ENCODE assay signal across 8 cellular contexts in genomic region chr2:195659114-195659513, GRCh38. TPM values are rescaled to one million over a fixed set of nuclear protein-coding genes. Genes with fewer than 3 reads are reported as not detected.
DNase-seq lines count a peak whose midpoint lies in the region; ATAC-seq and TF ChIP-seq lines count a peak whose summit lies in the region.

No MANE protein-coding gene starts in this region.

- H3K9ac ChIP-seq in fibroblast of lung (ENCODE audit: insufficient read depth, low read length): peak overlapping the region; percentile 1

- H3K79me2 ChIP-seq in fibroblast of lung (ENCODE audit: control insufficient read depth, insufficient read depth, low read length): peaks cover 53% of the 10 kb centered on the region

- H3K4me3 ChIP-seq in left ventricle myocardium inferior (peak overlapping the region; percentile 98), fibroblast of lung (replicated peaks in 1 of 4; ENCODE audit: control extremely low read depth in 1 of 4, insufficient read depth in 1 of 4, low read depth in 3 of 4, low read length in 4 of 4) (peak overlapping the region; percentile 65 to 95 (median 75))

- H3K27me3 Mint-ChIP-seq in T-helper 17 cell: no peaks in the 10 kb centered on the region
- no peaks in the 10 kb centered on the region for H3K27me3 Mint-ChIP-seq in stimulated activated memory B cell treated with anti-CD40 and anti-IgM and Interleukin-4, amounts not matched to agents 10 μg/mL and 1 μg/mL and 100 μg/mL, for 72 hours

- H4K20me1 ChIP-seq in fibroblast of lung (ENCODE audit: control insufficient read depth, extremely low read depth, insufficient read depth, low read length): no peaks in the 10 kb centered on the region

- H3K27ac Mint-ChIP-seq in T-helper 17 cell: peak overlapping the region; percentile 99
- H3K27ac Mint-ChIP-seq in stimulated activated memory B cell treated with anti-CD40 and anti-IgM and Interleukin-4, amounts not matched to agents 10 μg/mL and 1 μg/mL and 100 μg/mL, for 72 hours: peak overlapping the region; percentile 96

- H3K4me3 Mint-ChIP-seq in T-helper 17 cell: peak overlapping the region; percentile 98
- peak overlapping the region; percentile 86 for H3K4me3 Mint-ChIP-seq in stimulated activated memory B cell treated with anti-CD40 and anti-IgM and Interleukin-4, amounts not matched to agents 10 μg/mL and 1 μg/mL and 100 μg/mL, for 72 hours

- ATAC-seq in left cardiac atrium (no peak), T-helper 17 cell (peak; percentile 41), HG02981 (IDR thresholded peaks at IDR 0.05; ENCODE audit: unreplicated experiment) (no peak)
- ATAC-seq in stimulated activated memory B cell treated with anti-CD40 and anti-IgM and Interleukin-4, amounts not matched to agents 10 μg/mL and 1 μg/mL and 100 μg/mL, for 72 hours: no peak

- DNase-seq in left ventricle myocardium inferior (no peak), left cardiac atrium (no peak), T-helper 17 cell (no peak), fibroblast of lung (ENCODE audit: low read depth in 2 of 2) (peak; percentile 36), NCI-H2107 treated with DMSO at 0.1 percent for 48 hours (lab: John Stamatoyannopoulos, UW; ENCODE audit: unreplicated experiment) (no peak)
- no peak for DNase-seq in activated effector memory CD4-positive, alpha-beta T cell treated with Interleukin-2 at 50 U/mL for 16 hours

- H3K4me1 ChIP-seq in left ventricle myocardium inferior (peaks cover 45% of the 10 kb centered on the region), fibroblast of lung (ENCODE audit: control insufficient read depth, extremely low read depth, insufficient read depth, low read length) (peaks cover 12% of the 10 kb centered on the region)

- H3K36me3 ChIP-seq in left ventricle myocardium inferior (no peaks in the 10 kb centered on the region), fibroblast of lung (ENCODE audit: control insufficient read depth, insufficient read depth, low read length) (no peaks in the 10 kb centered on the region)

- H3K27me3 ChIP-seq in left ventricle myocardium inferior (ENCODE audit: low read depth) (no peaks in the 10 kb centered on the region), fibroblast of lung (ENCODE audit: control insufficient read depth, insufficient read depth, low read length) (no peaks in the 10 kb centered on the region)

- peak overlapping the region; percentile 99 for H3K27ac ChIP-seq in left ventricle myocardium inferior (replicated peaks)
- H3K27ac ChIP-seq in fibroblast of lung (ENCODE audit: insufficient read depth, low read length): peak overlapping the region; percentile 46

- H3K36me3 Mint-ChIP-seq in T-helper 17 cell (ENCODE audit: low read depth): peaks cover 4% of the 10 kb centered on the region
- peaks cover 5% of the 10 kb centered on the region for H3K36me3 Mint-ChIP-seq in stimulated activated memory B cell treated with anti-CD40 and anti-IgM and Interleukin-4, amounts not matched to agents 10 μg/mL and 1 μg/mL and 100 μg/mL, for 72 hours

- peak overlapping the region; percentile 92 for H3K4me2 ChIP-seq in fibroblast of lung (ENCODE audit: extremely low read depth, insufficient read depth, low read length)

- peaks cover 37% of the 10 kb centered on the region for H3K4me1 Mint-ChIP-seq in T-helper 17 cell
- peaks cover 38% of the 10 kb centered on the region for H3K4me1 Mint-ChIP-seq in stimulated activated memory B cell treated with anti-CD40 and anti-IgM and Interleukin-4, amounts not matched to agents 10 μg/mL and 1 μg/mL and 100 μg/mL, for 72 hours

- TF ChIP-seq CTCF in left ventricle myocardium inferior (IDR thresholded peaks at IDR 0.05; ENCODE audit: borderline replicate concordance): no peak
- no peak for TF ChIP-seq CTCF in fibroblast of lung (conservative IDR thresholded peaks at IDR 0.05 in 1 of 2, IDR thresholded peaks at IDR 0.05 in 1 of 2; ENCODE audit: low read depth in 1 of 2, low read length in 2 of 2)

- H3K9me3 ChIP-seq in left ventricle myocardium inferior (replicated peaks): no peaks in the 10 kb centered on the region
- H3K9me3 ChIP-seq in T-helper 17 cell (ENCODE audit: control insufficient read depth, low read length, poor library complexity, severe bottlenecking): no peaks in the 10 kb centered on the region
- no peaks in the 10 kb centered on the region for H3K9me3 ChIP-seq in fibroblast of lung (ENCODE audit: control insufficient read depth, insufficient read depth, low read depth, low read length)

- H3K9me3 Mint-ChIP-seq in stimulated activated memory B cell treated with anti-CD40 and anti-IgM and Interleukin-4, amounts not matched to agents 10 μg/mL and 1 μg/mL and 100 μg/mL, for 72 hours: no peaks in the 10 kb centered on the region

- H2AFZ ChIP-seq in fibroblast of lung (ENCODE audit: low read length): no peak overlapping the region

- intact Hi-C loops in left ventricle myocardium inferior (cut with micrococcal nuclease): no loop called here
- intact Hi-C loops in left cardiac atrium (cut with DNase I): loop anchor here in 1 of 2 donors (5.0 kb wide), 2 partner anchors 52 to 82 kb away; no protein-coding TSS in a partner anchor

RNA-seq across cellular contexts. Expression of gene SLC39A10, which starts 2.1 kb away (rescaled TPM):
- total RNA-seq in left ventricle myocardium inferior: 8.6 TPM
- 10 to 100 TPM; 13.7 to 13.8 TPM for total RNA-seq in left cardiac atrium
- total RNA-seq in T-helper 17 cell: 10 to 100 TPM; 42.8 to 48.4 TPM
- total RNA-seq in fibroblast of lung: 60.9 and 77.0 TPM in 2 replicates
- polyA plus RNA-seq in fibroblast of lung: 19.9 and 36.9 TPM in 2 replicates
- polyA plus RNA-seq in fibroblast of lung (2012): 11.7 and 19.9 TPM in 2 replicates
- 8.0 and 14.8 TPM in 2 replicates for polyA minus RNA-seq in fibroblast of lung (ENCODE audit: low replicate concordance)

Comparison
In these comparisons a context has a peak if more than half of its experiments do, and no peak if none do; other contexts are left out.
1. DNase-seq: peak in fibroblast of lung (2 of 2); none in left ventricle myocardium inferior (single experiment), left cardiac atrium (single experiment), T-helper 17 cell (0 of 3), NCI-H2107 treated with DMSO at 0.1 percent for 48 hours (single experiment) and activated effector memory CD4-positive, alpha-beta T cell treated with Interleukin-2 at 50 U/mL for 16 hours (single experiment).